ENCODE assay signal across 1 cellular context in the genomic region with DNA sequence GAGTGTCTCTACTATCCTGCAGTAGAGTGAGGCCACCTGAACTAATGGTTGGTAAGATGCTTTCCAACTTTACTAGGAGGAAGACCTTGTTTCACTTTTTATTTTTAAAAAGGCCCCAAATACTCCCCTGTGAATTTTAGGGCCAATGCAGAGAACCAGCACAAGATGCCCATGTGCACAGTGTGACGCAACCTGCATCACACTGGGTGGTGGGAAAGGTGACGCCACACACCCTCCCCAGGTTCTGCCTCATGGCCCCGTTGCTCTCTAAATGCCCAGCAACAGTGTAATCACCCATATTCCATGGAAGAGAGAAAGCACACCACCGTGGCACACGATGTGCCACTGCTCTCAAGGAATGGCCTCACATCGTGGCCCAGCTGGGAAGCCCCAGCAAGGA.
TF ChIP-seq lines count a peak whose summit lies in the region.

No MANE protein-coding gene starts in this region.

TF ChIP-seq in HEK293, 187 proteins besides CTCF, POLR2A, EP300 and RAD21 (continued from another document):
- TF ChIP-seq ZNF311 (tag by site-specific recombination; IDR thresholded peaks at IDR 0.05; ENCODE audit: borderline replicate concordance) = no peak
- TF ChIP-seq ZNF600 (tag by site-specific recombination; IDR thresholded peaks at IDR 0.05) = peak; percentile 59; the same call in 1 of the 2 replicates
- TF ChIP-seq GLIS1 (tag by site-specific recombination; IDR thresholded peaks at IDR 0.05) = 0 out of 2 replicates have a peak, but pooled peaks have one; percentile 14
